17 cellular contexts compared by ENCODE assay signal in the genomic region with DNA sequence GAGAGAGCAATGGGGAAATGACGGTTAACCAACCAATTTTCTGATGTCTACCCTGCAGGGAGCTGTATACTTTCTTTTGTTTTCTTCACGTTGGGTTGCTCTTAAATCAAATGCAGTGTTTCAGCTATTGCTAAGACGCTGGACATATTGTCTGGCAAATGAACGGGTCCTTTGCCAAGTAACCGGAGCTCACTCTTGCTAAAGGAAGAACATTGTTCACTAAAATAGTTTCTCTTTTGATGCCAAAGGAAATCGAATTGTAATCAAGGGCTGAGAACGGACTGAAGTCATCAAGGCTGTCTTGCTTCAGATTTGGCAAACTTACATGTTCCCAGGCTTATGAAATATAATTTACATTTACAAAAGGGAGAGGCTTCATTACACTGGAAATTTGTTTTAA.
A peak's percentile ranks its signal among the peaks of the same experiment; 100 is the strongest.
DNase-seq lines count a peak whose midpoint lies in the region; ATAC-seq and TF ChIP-seq lines count a peak whose summit lies in the region.
"Had no signal": no experiment of that assay in that cellular context is flagged by ENCODE, and none has a peak within 500 bp of the region (broad histone marks: within the 10 kb centered on the region; RNA-seq: fewer than 3 reads in every experiment).

No MANE protein-coding gene starts in this region.

- no peak overlapping the region for H3K4me3 Mint-ChIP-seq in activated CD8-positive, alpha-beta T cell treated with anti-CD3 and anti-CD28 coated beads for 36 hours
- H3K4me3 Mint-ChIP-seq: activated CD4-positive, alpha-beta T cell treated with anti-CD3 and anti-CD28 coated beads for 36 hours; activated naive CD4-positive, alpha-beta T cell treated with anti-CD3 and anti-CD28 coated beads, Interleukin-2, amount 50 U/mL, for 24 hours; CD4-positive, CD25-positive, alpha-beta regulatory T cell had no signal

- H3K9me3 Mint-ChIP-seq in activated CD8-positive, alpha-beta T cell treated with anti-CD3 and anti-CD28 coated beads for 36 hours = no peaks in the 10 kb centered on the region

- H3K36me3 ChIP-seq in heart left ventricle = no peaks in the 10 kb centered on the region
- H3K36me3 ChIP-seq in right atrium auricular region = no peaks in the 10 kb centered on the region
- H3K36me3 ChIP-seq in sigmoid colon = no peaks in the 10 kb centered on the region

- ATAC-seq in heart left ventricle (peak; percentile 38 to 79 (median 65)), HG03025 (IDR thresholded peaks at IDR 0.05; ENCODE audit: low FRiP score, unreplicated experiment) (no peak)
- ATAC-seq in activated CD4-positive, CD25-positive, alpha-beta regulatory T cell treated with anti-CD3 and anti-CD28 coated beads, Interleukin-2, amount 50 U/mL, for 24 hours = no peak
- no peak for ATAC-seq in activated CD8-positive, alpha-beta T cell treated with anti-CD3 and anti-CD28 coated beads for 36 hours
- ATAC-seq: activated CD4-positive, alpha-beta T cell treated with anti-CD3 and anti-CD28 coated beads for 36 hours had no signal

- H3K36me3 Mint-ChIP-seq in activated CD8-positive, alpha-beta T cell treated with anti-CD3 and anti-CD28 coated beads for 36 hours (ENCODE audit: low read depth) = no peaks in the 10 kb centered on the region
- H3K36me3 Mint-ChIP-seq: activated naive CD4-positive, alpha-beta T cell treated with anti-CD3 and anti-CD28 coated beads, Interleukin-2, amount 50 U/mL, for 24 hours; CD4-positive, CD25-positive, alpha-beta regulatory T cell had no signal

- TF ChIP-seq POLR2A in heart left ventricle (IDR thresholded peaks at IDR 0.05) = no peak
- no peak for TF ChIP-seq POLR2A in sigmoid colon (IDR thresholded peaks at IDR 0.05)

- TF ChIP-seq EP300 in sigmoid colon (IDR thresholded peaks at IDR 0.05) = no peak

- POLR2A ChIA-PET in activated CD8-positive, alpha-beta T cell treated with anti-CD3 and anti-CD28 coated beads for 36 hours (lab: Charles Lee) = no interaction called here

- no peak for TF ChIP-seq CTCF in heart left ventricle (IDR thresholded peaks at IDR 0.05)
- no peak for TF ChIP-seq CTCF in right atrium auricular region (IDR thresholded peaks at IDR 0.05)
- no peak for TF ChIP-seq CTCF in sigmoid colon (IDR thresholded peaks at IDR 0.05)
- TF ChIP-seq CTCF in activated CD8-positive, alpha-beta T cell treated with anti-CD3 and anti-CD28 coated beads for 36 hours (IDR thresholded peaks at IDR 0.05) = no peak

- 42 to 52% (median 45%) methylated on average over 7 of the region's 7 CpGs for WGBS in heart left ventricle, 4 donors
- 73% methylated on average over 7 of the region's 7 CpGs for WGBS in sigmoid colon, 2 donors

- intact Hi-C loops in heart left ventricle (cut with DNase I) = loop anchor here in 2 of 10 donors (5.0 kb wide), 2 partner anchors 47 to 207 kb away; no protein-coding TSS in a partner anchor
- intact Hi-C loops in cardiac septum (cut with DNase I) = no loop called here
- intact Hi-C loops in sigmoid colon (cut with DNase I) = no loop called here
- intact Hi-C loops in activated CD8-positive, alpha-beta T cell treated with anti-CD3 and anti-CD28 coated beads for 36 hours (cut with micrococcal nuclease) = no loop called here

- CTCF ChIA-PET in activated CD8-positive, alpha-beta T cell treated with anti-CD3 and anti-CD28 coated beads for 36 hours (lab: Charles Lee) = no interaction called here

- H3K4me3 ChIP-seq in heart left ventricle (peak overlapping the region in 10 of 12 donors; percentile 1 to 51 (median 36)), right atrium auricular region (peak overlapping the region in 1 of 2 donors; percentile 25), sigmoid colon (peak overlapping the region in 1 of 4 donors; percentile 13)
- H3K4me3 ChIP-seq: smooth muscle cell had no signal

- peaks cover 0 to 50% (median 8%) of the 10 kb centered on the region in 12 donors for H3K4me1 ChIP-seq in heart left ventricle
- H3K4me1 ChIP-seq in right atrium auricular region = peaks cover 0 to 6% of the 10 kb centered on the region in 2 donors
- peaks cover 0 to 3% (median 0%) of the 10 kb centered on the region in 4 donors for H3K4me1 ChIP-seq in sigmoid colon

- H3K27ac Mint-ChIP-seq in activated CD8-positive, alpha-beta T cell treated with anti-CD3 and anti-CD28 coated beads for 36 hours = no peak overlapping the region
- H3K27ac Mint-ChIP-seq: activated CD4-positive, alpha-beta T cell treated with anti-CD3 and anti-CD28 coated beads for 36 hours; activated naive CD4-positive, alpha-beta T cell treated with anti-CD3 and anti-CD28 coated beads, Interleukin-2, amount 50 U/mL, for 24 hours; CD4-positive, CD25-positive, alpha-beta regulatory T cell had no signal

- H3K9me3 ChIP-seq in heart left ventricle = no peaks in the 10 kb centered on the region
- H3K9me3 ChIP-seq in right atrium auricular region = no peaks in the 10 kb centered on the region
- H3K9me3 ChIP-seq in sigmoid colon = no peaks in the 10 kb centered on the region

- peak in 3 of 5 donors; percentile 30 to 58 (median 52) for DNase-seq in heart left ventricle
- DNase-seq in cardiac septum (ENCODE audit: low spot score) = no peak
- no peak for DNase-seq in right atrium auricular region (ENCODE audit: low spot score)
- DNase-seq in sigmoid colon = no peak
- DNase-seq in NCI-H2227 (lab: John Stamatoyannopoulos, UW; ENCODE audit: unreplicated experiment) = no peak
- no peak for DNase-seq in activated CD8-positive, alpha-beta T cell treated with anti-CD3 and anti-CD28 coated beads for 36 hours
- DNase-seq: activated CD4-positive, alpha-beta T cell treated with anti-CD3 and anti-CD28 coated beads for 36 hours; CD4-positive, CD25-positive, alpha-beta regulatory T cell; cerebellar nuclear complex; MM.1S; NCI-H2029 treated with DMSO at 0.1 percent for 48 hours; stimulated activated naive CD4-positive, alpha-beta T cell had no signal

- H3K4me1 Mint-ChIP-seq in activated CD8-positive, alpha-beta T cell treated with anti-CD3 and anti-CD28 coated beads for 36 hours (ENCODE audit: low read depth) = no peaks in the 10 kb centered on the region
- H3K4me1 Mint-ChIP-seq: activated CD4-positive, alpha-beta T cell treated with anti-CD3 and anti-CD28 coated beads for 36 hours; activated naive CD4-positive, alpha-beta T cell treated with anti-CD3 and anti-CD28 coated beads, Interleukin-2, amount 50 U/mL, for 24 hours; CD4-positive, CD25-positive, alpha-beta regulatory T cell had no signal

- H3K27me3 ChIP-seq in heart left ventricle = no peaks in the 10 kb centered on the region
- no peaks in the 10 kb centered on the region for H3K27me3 ChIP-seq in right atrium auricular region
- H3K27me3 ChIP-seq in sigmoid colon = no peaks in the 10 kb centered on the region

- H3K27ac ChIP-seq in heart left ventricle (peak overlapping the region; percentile 65 to 92 (median 82)), right atrium auricular region (peak overlapping the region; percentile 52 to 65), sigmoid colon (peak overlapping the region; percentile 17 to 74 (median 39))
- H3K27ac ChIP-seq: epithelial cell of prostate had no signal

- no peaks in the 10 kb centered on the region for H3K27me3 Mint-ChIP-seq in activated CD8-positive, alpha-beta T cell treated with anti-CD3 and anti-CD28 coated beads for 36 hours
- H3K27me3 Mint-ChIP-seq: CD4-positive, CD25-positive, alpha-beta regulatory T cell had no signal

Comparison
In these comparisons a context has a peak if more than half of its experiments do, and no peak if none do; other contexts are left out.
1. DNase-seq: peak in heart left ventricle (3 of 5); none in cardiac septum (single experiment), right atrium auricular region (single experiment), sigmoid colon (single experiment), NCI-H2227 (single experiment) and activated CD8-positive, alpha-beta T cell treated with anti-CD3 and anti-CD28 coated beads for 36 hours (single experiment).
2. ATAC-seq: peak in heart left ventricle (4 of 4); none in HG03025 (single experiment), activated CD4-positive, CD25-positive, alpha-beta regulatory T cell treated with anti-CD3 and anti-CD28 coated beads, Interleukin-2, amount 50 U/mL, for 24 hours (0 of 2) and activated CD8-positive, alpha-beta T cell treated with anti-CD3 and anti-CD28 coated beads for 36 hours (single experiment).
3. Peak in every context shown above with its lines, with median percentiles within 50 percentile points of each other: H3K27ac ChIP-seq.